Comparison of ENCODE assay signal across 27 cellular contexts in genomic region chr5:111183064-111183463, GRCh38.
"Had no signal": no experiment of that assay in that cellular context is flagged by ENCODE, and none has a peak within 500 bp of the region (broad histone marks: within the 10 kb centered on the region; RNA-seq: fewer than 3 reads in every experiment).

No MANE protein-coding gene starts in this region.

- H3K4me3 ChIP-seq: colonic mucosa, coronary artery, dorsolateral prefrontal cortex, esophagus muscularis mucosa, esophagus squamous epithelium, gastrocnemius medialis, gastroesophageal sphincter, heart left ventricle, heart right ventricle had no signal

- H3K4me1 ChIP-seq: colonic mucosa, esophagus muscularis mucosa, esophagus squamous epithelium, foreskin keratinocyte, gastrocnemius medialis, gastroesophageal sphincter, heart left ventricle, heart right ventricle had no signal

- H3K9me3 ChIP-seq: colonic mucosa, esophagus muscularis mucosa, esophagus squamous epithelium, gastrocnemius medialis, gastroesophageal sphincter, heart left ventricle, heart right ventricle had no signal

- H3K27me3 ChIP-seq: colonic mucosa, dorsolateral prefrontal cortex, esophagus muscularis mucosa, gastrocnemius medialis, gastroesophageal sphincter, heart left ventricle, heart right ventricle had no signal

- DNase-seq: colonic mucosa; cortex of kidney; dermis blood vessel endothelial cell; dorsolateral prefrontal cortex; effector CD4-positive, alpha-beta T cell; effector CD8-positive, alpha-beta T cell; effector memory CD4-positive, alpha-beta T cell; effector memory CD8-positive, alpha-beta T cell; endodermal cell; erythroblast; esophagus squamous epithelium; foreskin fibroblast; foreskin keratinocyte; foreskin melanocyte; gastrocnemius medialis; glutamatergic neuron; head of caudate nucleus; heart left ventricle; heart right ventricle had no signal

- H3K27ac ChIP-seq: colonic mucosa, coronary artery, dorsolateral prefrontal cortex, epithelial cell of prostate, esophagus muscularis mucosa, esophagus squamous epithelium, foreskin keratinocyte, gastrocnemius medialis, gastroesophageal sphincter, heart left ventricle, heart right ventricle had no signal

- H3K36me3 ChIP-seq: colonic mucosa, esophagus muscularis mucosa, esophagus squamous epithelium, gastrocnemius medialis, gastroesophageal sphincter, heart left ventricle, heart right ventricle had no signal

- FAIRE-seq: colon, endometrium, endothelial cell of umbilical vein had no signal

- ATAC-seq: effector memory CD8-positive, alpha-beta T cell; esophagus mucosa; foreskin keratinocyte; gastrocnemius medialis; gastroesophageal sphincter; heart left ventricle; heart right ventricle had no signal
